Comparison of ENCODE assay signal across 13 cellular contexts in the genomic region with DNA sequence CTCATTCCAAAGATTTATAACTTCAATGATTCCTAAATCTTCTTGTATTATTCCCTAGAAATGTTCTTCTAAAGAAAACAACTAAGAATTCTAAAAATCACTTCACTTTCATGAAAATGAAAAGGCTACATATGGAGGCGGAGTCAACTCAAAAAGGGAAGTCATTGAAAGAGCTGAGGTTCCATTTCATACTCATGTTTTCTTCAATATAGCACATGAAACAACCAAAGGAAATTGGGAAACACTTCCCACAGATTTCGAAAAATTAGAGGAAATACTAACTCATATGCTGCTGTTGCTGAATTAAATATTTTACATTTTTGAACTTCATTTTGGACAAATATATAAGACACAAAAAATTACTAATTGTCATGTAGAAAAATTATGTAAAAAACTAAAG. TPM values are rescaled to one million over a fixed set of nuclear protein-coding genes. Genes with fewer than 3 reads are reported as not detected.
DNase-seq lines count a peak whose midpoint lies in the region; ATAC-seq and TF ChIP-seq lines count a peak whose summit lies in the region.
"Had no signal": no experiment of that assay in that cellular context is flagged by ENCODE, and none has a peak within 500 bp of the region (broad histone marks: within the 10 kb centered on the region; RNA-seq: fewer than 3 reads in every experiment).

Gene CD163 (minus strand): TSS at position 92 of the 400 bp plus-strand sequence. CDS start 87 bp downstream, at position 5.

- H3K4me2 ChIP-seq in smooth muscle cell: no peak within 1 kb of the TSS

- H3K9ac ChIP-seq in smooth muscle cell (ENCODE audit: low read depth): no peak within 1 kb of the TSS

- peaks cover 0 to 5% (median 0%) of the 10 kb centered on the region in 9 donors for H3K36me3 ChIP-seq in heart right ventricle
- H3K36me3 ChIP-seq in aorta (ENCODE audit: control insufficient read depth in 1 of 2, insufficient read depth in 2 of 2, low read length in 1 of 2): no peaks in the 10 kb centered on the region
- no peaks in the 10 kb centered on the region for H3K36me3 ChIP-seq in smooth muscle cell (ENCODE audit: low read depth)

- TF ChIP-seq CTCF in heart right ventricle (IDR thresholded peaks at IDR 0.05) (no peak), smooth muscle cell (IDR thresholded peaks at IDR 0.05; ENCODE audit: borderline replicate concordance, insufficient read depth, poor library complexity, severe bottlenecking) (no peak)

- no peak within 1 kb of the TSS for H2AFZ ChIP-seq in smooth muscle cell (ENCODE audit: low read depth)

- intact Hi-C loops in heart right ventricle (cut with DNase I): no loop called here
- intact Hi-C loops in aorta (cut with DNase I): no loop called here

- no peaks in the 10 kb centered on the region for H3F3A ChIP-seq in smooth muscle cell (ENCODE audit: low read depth)

- TF ChIP-seq POLR2A in GM18505 (IDR thresholded peaks at IDR 0.05; ENCODE audit: borderline replicate concordance, extremely low read depth, insufficient read depth, insufficient read length): no peak

- H3K27me3 ChIP-seq in heart right ventricle: no peaks in the 10 kb centered on the region
- H3K27me3 ChIP-seq in aorta (ENCODE audit: control insufficient read depth in 1 of 2, insufficient read depth in 2 of 2, low read length in 1 of 2): no peaks in the 10 kb centered on the region
- H3K27me3 ChIP-seq in smooth muscle cell (ENCODE audit: low read depth): peaks cover 3% of the 10 kb centered on the region

- no peaks in the 10 kb centered on the region for H4K20me1 ChIP-seq in smooth muscle cell (ENCODE audit: low read depth)

- peaks cover 0 to 6% (median 0%) of the 10 kb centered on the region in 9 donors for H3K4me1 ChIP-seq in heart right ventricle
- H3K4me1 ChIP-seq in aorta (ENCODE audit: control insufficient read depth in 1 of 2, insufficient read depth in 2 of 2, low read length in 2 of 2): no peaks in the 10 kb centered on the region
- no peaks in the 10 kb centered on the region for H3K4me1 ChIP-seq in smooth muscle cell (ENCODE audit: low read depth)

- H3K4me3 ChIP-seq in heart right ventricle: peak within 1 kb of the TSS in 7 of 10 donors; percentile 6 to 46 (median 24)
- no peak within 1 kb of the TSS for H3K4me3 ChIP-seq in aorta (ENCODE audit: low read length in 2 of 2)
- H3K4me3 ChIP-seq in smooth muscle cell: no peak within 1 kb of the TSS

- ATAC-seq in heart right ventricle: peak in 3 of 8 donors; percentile 37 to 52 (median 46)
- ATAC-seq in aorta (ENCODE audit: low FRiP score): no peak
- ATAC-seq in GM18505 (IDR thresholded peaks at IDR 0.05; ENCODE audit: unreplicated experiment): no peak
- ATAC-seq: PC-3 had no signal

- H3K9me3 ChIP-seq in heart right ventricle: peaks cover 0 to 7% (median 0%) of the 10 kb centered on the region in 11 donors
- H3K9me3 ChIP-seq in aorta (ENCODE audit: control insufficient read depth, low read length): no peaks in the 10 kb centered on the region
- no peaks in the 10 kb centered on the region for H3K9me3 ChIP-seq in smooth muscle cell (replicated peaks; ENCODE audit: low read depth)

- H3K27ac ChIP-seq in heart right ventricle: peak within 1 kb of the TSS in 3 of 10 donors; percentile 20 to 80 (median 22)
- no peak within 1 kb of the TSS for H3K27ac ChIP-seq in aorta (ENCODE audit: low read depth in 1 of 2, low read length in 2 of 2)
- H3K27ac ChIP-seq in smooth muscle cell (ENCODE audit: low read depth): no peak within 1 kb of the TSS

- 64 to 66% methylated on average over 2 of the region's 2 CpGs for WGBS in heart right ventricle, 2 donors
- 68 to 74% methylated on average over 2 of the region's 2 CpGs for WGBS in aorta, 2 donors
- 76% methylated on average over 2 of the region's 2 CpGs for whole genome bisulfite sequencing in smooth muscle cell (ENCODE audit: low lambda C conversion rate)

- no peaks in the 10 kb centered on the region for H3K79me2 ChIP-seq in smooth muscle cell (ENCODE audit: low read depth)

- peak; percentile 10 for DNase-seq in SKM-1 (lab: John Stamatoyannopoulos, UW; ENCODE audit: unreplicated experiment)
- DNase-seq in heart right ventricle: no peak
- DNase-seq in pons (ENCODE audit: low spot score): peak; percentile 7
- no peak for DNase-seq in aorta
- DNase-seq in smooth muscle cell (lab: John Stamatoyannopoulos, UW; ENCODE audit: unreplicated experiment): no peak
- no peak for DNase-seq in stimulated activated CD4-positive, alpha-beta T cell treated with anti-CD3 and anti-CD28 coated beads, Interleukin-2, amount 100 ng/mL, for 48 hours
- DNase-seq: activated naive CD4-positive, alpha-beta T cell treated with Interleukin-2 at 50 U/mL for 16 hours; NCI-H226; PC-3; stimulated activated CD4-positive, alpha-beta T cell treated with anti-CD3 and anti-CD28 coated beads, Interleukin-1b, Interleukin-23, amount 100 ng/mL, for 48 hours; stimulated activated naive CD4-positive, alpha-beta T cell; T-helper 9 cell had no signal

RNA-seq across cellular contexts. Expression of gene CD163, which starts in this region (rescaled TPM):
- total RNA-seq in heart right ventricle (100 to 1,000 TPM in 2 of 10 donors, 10 to 100 TPM in 3, 1 to 10 TPM in 5; 4.5 to 184 (median 11.6) TPM), aorta (100 to 1,000 TPM; 229 to 308 TPM), smooth muscle cell (not detected in 2 replicates)
- polyA plus RNA-seq in heart right ventricle (10 to 100 TPM; 36.7 to 77.0 TPM), aorta (100 to 1,000 TPM in 1 of 2 donors, 10 to 100 TPM in 1; 22.3 to 137 TPM), smooth muscle cell (not detected in 2 replicates)
- total RNA-seq: PC-3 had no signal

Comparison
In these comparisons a context has a peak if more than half of its experiments do, and no peak if none do; other contexts are left out.
1. RNA of gene CD163 (polyA plus RNA-seq): 22.3 to 137 TPM in aorta and 36.7 to 77.0 TPM in heart right ventricle; not detected in smooth muscle cell; every median in the first group is over 10 times any median in the second.
2. DNase-seq: peak in SKM-1 (single experiment) and pons (single experiment); none in heart right ventricle (0 of 2), aorta (0 of 2), smooth muscle cell (single experiment) and stimulated activated CD4-positive, alpha-beta T cell treated with anti-CD3 and anti-CD28 coated beads, Interleukin-2, amount 100 ng/mL, for 48 hours (0 of 2).
3. H3K4me3 ChIP-seq: peak in heart right ventricle (7 of 10); none in aorta (0 of 2) and smooth muscle cell (single experiment).